8 cellular contexts compared by ENCODE assay signal in genomic region chr4:1346781-1347409, GRCh38. TPM values are rescaled to one million over a fixed set of nuclear protein-coding genes. Genes with fewer than 3 reads are reported as not detected.
DNase-seq lines count a peak whose midpoint lies in the region; ATAC-seq and TF ChIP-seq lines count a peak whose summit lies in the region.

Gene UVSSA (plus strand): TSS chr4:1347208. CDS start chr4:1348092, 884 bp downstream.

- peak; percentile 99 for DNase-seq in GM23338 (ENCODE audit: low spot score)
- DNase-seq in LHCN-M2 (ENCODE audit: low read depth): peak; percentile 99
- peak; percentile 97 for DNase-seq in RPMI8226
- DNase-seq in activated T-helper 1 cell treated with anti-CD3 and anti-CD28 coated beads, Interleukin-2, amount 50 U/mL, for 16 hours (ENCODE audit: low read depth in 1 of 2, low spot score in 1 of 2): peak; percentile 100
- peak; percentile 99 to 100 for DNase-seq in fibroblast of lung (ENCODE audit: low read depth in 2 of 2)
- peak; percentile 100 for DNase-seq in naive thymus-derived CD4-positive, alpha-beta T cell
- peak; percentile 100 for DNase-seq in stimulated activated naive B cell treated with anti-CD40 and anti-IgM and Interleukin-4, amounts not matched to agents 10 μg/mL and 1 μg/mL and 100 μg/mL, for 72 hours

- H3K4me1 ChIP-seq in DOHH2 (ENCODE audit: control insufficient read depth, low read length): peaks cover 24% of the 10 kb centered on the region
- peaks cover 8% of the 10 kb centered on the region for H3K4me1 ChIP-seq in GM23338 (ENCODE audit: insufficient read depth)
- peaks cover 5% of the 10 kb centered on the region for H3K4me1 ChIP-seq in fibroblast of lung (ENCODE audit: control insufficient read depth, extremely low read depth, insufficient read depth, low read length)
- peaks cover 14 to 19% of the 10 kb centered on the region in 2 donors for H3K4me1 ChIP-seq in naive thymus-derived CD4-positive, alpha-beta T cell (ENCODE audit: control insufficient read depth in 2 of 2, insufficient read depth in 2 of 2, low read length in 2 of 2)

- H3K79me2 ChIP-seq in DOHH2 (ENCODE audit: control insufficient read depth, low read length) (peaks cover 24% of the 10 kb centered on the region), GM23338 (replicated peaks; ENCODE audit: insufficient read depth) (no peaks in the 10 kb centered on the region; the same call in 1 of the 2 replicates), fibroblast of lung (ENCODE audit: control insufficient read depth, insufficient read depth, low read length) (peaks cover 8% of the 10 kb centered on the region)

- intact Hi-C loops in naive thymus-derived CD4-positive, alpha-beta T cell (cut with micrococcal nuclease): loop anchor here (1.0 to 10.0 kb wide), 29 partner anchors 16 to 1615 kb away; partner anchors contain the start of genes ATP5ME (in 2 of the 2), MAEA (in 2 of the 2), MYL5 (in 2 of the 2) and CFAP99 (in 1 of the 2)

- POLR2A ChIA-PET in naive thymus-derived CD4-positive, alpha-beta T cell (lab: Charles Lee): interaction anchor here (0.6 to 4.1 kb wide), 25 partner anchors 11 to 722 kb away, joined by 3 to 102 read pairs (median 5); partner anchors contain the start of genes CTBP1, MAEA, SLBP and TACC3

- CTCF ChIA-PET in naive thymus-derived CD4-positive, alpha-beta T cell (lab: Charles Lee): interaction anchor here (1.3 to 3.9 kb wide), 7 partner anchors 17 to 365 kb away, joined by 3 to 12 read pairs (median 6); partner anchors contain the start of gene SLBP

- ATAC-seq in GM23338: peak; percentile 87
- ATAC-seq in naive thymus-derived CD4-positive, alpha-beta T cell: peak; percentile 96
- peak; percentile 94 to 95 for ATAC-seq in stimulated activated naive B cell treated with anti-CD40 and anti-IgM and Interleukin-4, amounts not matched to agents 10 μg/mL and 1 μg/mL and 100 μg/mL, for 72 hours (replicated peaks)

- H3K9me3 Mint-ChIP-seq in GM23338: no peaks in the 10 kb centered on the region
- H3K9me3 Mint-ChIP-seq in naive thymus-derived CD4-positive, alpha-beta T cell: peaks cover 0 to 2% (median 0%) of the 10 kb centered on the region in 11 donors
- H3K9me3 Mint-ChIP-seq in stimulated activated naive B cell treated with anti-CD40 and anti-IgM and Interleukin-4, amounts not matched to agents 10 μg/mL and 1 μg/mL and 100 μg/mL, for 72 hours: no peaks in the 10 kb centered on the region

- peak within 1 kb of the TSS; percentile 72; the same call in 1 of the 2 replicates for H3K27ac Mint-ChIP-seq in GM23338
- peak within 1 kb of the TSS; percentile 83 to 99 (median 95) for H3K27ac Mint-ChIP-seq in naive thymus-derived CD4-positive, alpha-beta T cell
- peak within 1 kb of the TSS; percentile 97 for H3K27ac Mint-ChIP-seq in stimulated activated naive B cell treated with anti-CD40 and anti-IgM and Interleukin-4, amounts not matched to agents 10 μg/mL and 1 μg/mL and 100 μg/mL, for 72 hours

- H3K9me2 ChIP-seq in DOHH2 (replicated peaks; ENCODE audit: control insufficient read depth, low read length) (no peaks in the 10 kb centered on the region), GM23338 (ENCODE audit: insufficient read depth) (no peaks in the 10 kb centered on the region)

- H3F3A ChIP-seq in DOHH2 (ENCODE audit: control insufficient read depth, insufficient read depth): peaks cover 6% of the 10 kb centered on the region; the same call in 1 of the 2 replicates
- H3F3A ChIP-seq in GM23338 (replicated peaks; ENCODE audit: low read depth): peaks cover 8% of the 10 kb centered on the region

- peaks cover 17% of the 10 kb centered on the region for H3K36me3 Mint-ChIP-seq in GM23338 (ENCODE audit: low read depth)
- H3K36me3 Mint-ChIP-seq in naive thymus-derived CD4-positive, alpha-beta T cell: peaks cover 0 to 12% (median 0%) of the 10 kb centered on the region in 5 donors
- H3K36me3 Mint-ChIP-seq in stimulated activated naive B cell treated with anti-CD40 and anti-IgM and Interleukin-4, amounts not matched to agents 10 μg/mL and 1 μg/mL and 100 μg/mL, for 72 hours: peaks cover 7 to 26% of the 10 kb centered on the region in 2 donors

- peak within 1 kb of the TSS; percentile 78 for H2AFZ ChIP-seq in GM23338
- H2AFZ ChIP-seq in fibroblast of lung (ENCODE audit: low read length): peak within 1 kb of the TSS; percentile 59

- H3K36me3 ChIP-seq in DOHH2 (ENCODE audit: control insufficient read depth, low read length): peaks cover 12% of the 10 kb centered on the region
- H3K36me3 ChIP-seq in GM23338 (ENCODE audit: insufficient read depth): no peaks in the 10 kb centered on the region
- H3K36me3 ChIP-seq in fibroblast of lung (ENCODE audit: control insufficient read depth, insufficient read depth, low read length): peaks cover 2% of the 10 kb centered on the region
- no peaks in the 10 kb centered on the region for H3K36me3 ChIP-seq in naive thymus-derived CD4-positive, alpha-beta T cell (ENCODE audit: control insufficient read depth in 2 of 3, insufficient read depth in 3 of 3, low read length in 3 of 3)

- H3K27me3 Mint-ChIP-seq in GM23338 (ENCODE audit: insufficient read depth, low read depth, poor library complexity): peaks cover 19% of the 10 kb centered on the region
- H3K27me3 Mint-ChIP-seq in naive thymus-derived CD4-positive, alpha-beta T cell: no peaks in the 10 kb centered on the region
- no peaks in the 10 kb centered on the region for H3K27me3 Mint-ChIP-seq in stimulated activated naive B cell treated with anti-CD40 and anti-IgM and Interleukin-4, amounts not matched to agents 10 μg/mL and 1 μg/mL and 100 μg/mL, for 72 hours

- H3K4me1 Mint-ChIP-seq in GM23338: peaks cover 25% of the 10 kb centered on the region
- peaks cover 34 to 53% (median 42%) of the 10 kb centered on the region in 7 donors for H3K4me1 Mint-ChIP-seq in naive thymus-derived CD4-positive, alpha-beta T cell
- peaks cover 29 to 53% of the 10 kb centered on the region in 2 donors for H3K4me1 Mint-ChIP-seq in stimulated activated naive B cell treated with anti-CD40 and anti-IgM and Interleukin-4, amounts not matched to agents 10 μg/mL and 1 μg/mL and 100 μg/mL, for 72 hours

- H3K27me3 ChIP-seq in DOHH2 (ENCODE audit: control insufficient read depth, low read length): no peaks in the 10 kb centered on the region
- H3K27me3 ChIP-seq in GM23338 (ENCODE audit: insufficient read depth): no peaks in the 10 kb centered on the region
- H3K27me3 ChIP-seq in fibroblast of lung (ENCODE audit: control insufficient read depth, insufficient read depth, low read length): no peaks in the 10 kb centered on the region
- H3K27me3 ChIP-seq in naive thymus-derived CD4-positive, alpha-beta T cell (ENCODE audit: control insufficient read depth in 2 of 2, insufficient read depth in 2 of 2, low read length in 2 of 2): no peaks in the 10 kb centered on the region

- H3K9ac ChIP-seq in fibroblast of lung (ENCODE audit: insufficient read depth, low read length): peak within 1 kb of the TSS; percentile 97

- peak within 1 kb of the TSS; percentile 79 for H3K4me2 ChIP-seq in DOHH2 (ENCODE audit: low read length)
- H3K4me2 ChIP-seq in GM23338: peak within 1 kb of the TSS; percentile 86
- peak within 1 kb of the TSS; percentile 96 for H3K4me2 ChIP-seq in fibroblast of lung (ENCODE audit: extremely low read depth, insufficient read depth, low read length)

- H3K4me3 ChIP-seq in DOHH2 (ENCODE audit: low read length) (peak within 1 kb of the TSS; percentile 96), GM23338 (peak within 1 kb of the TSS; percentile 79), fibroblast of lung (replicated peaks in 1 of 4; ENCODE audit: control extremely low read depth in 1 of 4, insufficient read depth in 1 of 4, low read depth in 3 of 4, low read length in 4 of 4) (peak within 1 kb of the TSS; percentile 77 to 85 (median 82))
- H3K4me3 ChIP-seq in naive thymus-derived CD4-positive, alpha-beta T cell (ENCODE audit: low read length): peak within 1 kb of the TSS; percentile 87

- no peaks in the 10 kb centered on the region for H3K9me3 ChIP-seq in DOHH2 (ENCODE audit: control insufficient read depth, insufficient read depth, low read length)
- H3K9me3 ChIP-seq in fibroblast of lung (ENCODE audit: control insufficient read depth, insufficient read depth, low read depth, low read length): no peaks in the 10 kb centered on the region
- no peaks in the 10 kb centered on the region for H3K9me3 ChIP-seq in naive thymus-derived CD4-positive, alpha-beta T cell (ENCODE audit: control insufficient read depth in 2 of 3, low read length in 3 of 3)

- peak within 1 kb of the TSS; percentile 58 for H3K27ac ChIP-seq in DOHH2 (ENCODE audit: low read depth, low read length)
- H3K27ac ChIP-seq in GM23338 (ENCODE audit: low read depth): peak within 1 kb of the TSS; percentile 87
- peak within 1 kb of the TSS; percentile 97 for H3K27ac ChIP-seq in fibroblast of lung (ENCODE audit: insufficient read depth, low read length)
- peak within 1 kb of the TSS; percentile 94 for H3K27ac ChIP-seq in naive thymus-derived CD4-positive, alpha-beta T cell (ENCODE audit: low read depth, low read length)

- TF ChIP-seq CTCF in DOHH2 (IDR thresholded peaks at IDR 0.05; ENCODE audit: low read depth, low read length, poor library complexity, severe bottlenecking) (no peak), GM23338 (conservative IDR thresholded peaks at IDR 0.05; ENCODE audit: low read depth in 2 of 2) (no peak), fibroblast of lung (conservative IDR thresholded peaks at IDR 0.05 in 1 of 2, IDR thresholded peaks at IDR 0.05 in 1 of 2; ENCODE audit: low read depth in 1 of 2, low read length in 2 of 2) (no peak)

- peak within 1 kb of the TSS; percentile 87 for H3K4me3 Mint-ChIP-seq in GM23338
- H3K4me3 Mint-ChIP-seq in naive thymus-derived CD4-positive, alpha-beta T cell: peak within 1 kb of the TSS; percentile 86 to 99 (median 95)
- peak within 1 kb of the TSS; percentile 90 to 98 for H3K4me3 Mint-ChIP-seq in stimulated activated naive B cell treated with anti-CD40 and anti-IgM and Interleukin-4, amounts not matched to agents 10 μg/mL and 1 μg/mL and 100 μg/mL, for 72 hours

- no peaks in the 10 kb centered on the region; the same call in 1 of the 2 replicates for H4K20me1 ChIP-seq in DOHH2 (ENCODE audit: control insufficient read depth, insufficient read depth, low read depth, low read length)
- H4K20me1 ChIP-seq in GM23338 (replicated peaks; ENCODE audit: insufficient read depth): 0 out of 2 replicates have a peak, but pooled peaks cover 7% of the 10 kb centered on the region
- no peaks in the 10 kb centered on the region for H4K20me1 ChIP-seq in fibroblast of lung (ENCODE audit: control insufficient read depth, extremely low read depth, insufficient read depth, low read length)

TF ChIP-seq in GM23338, 12 proteins besides CTCF, POLR2A, EP300 and RAD21 (continues in another document):
- no peak for TF ChIP-seq EZH2phosphoT487 (IDR thresholded peaks at IDR 0.05; ENCODE audit: unreplicated experiment)

RNA-seq across cellular contexts. Expression of gene UVSSA, which starts in this region (rescaled TPM):
- 11.8 and 27.7 TPM in 2 replicates for total RNA-seq in GM23338 (2014; rRNA removed; shearing (Covaris generic))
- polyA plus RNA-seq in GM23338 (2016; fragmentation: Nextera tagmentation; extraction: Ambion mirVana) (5.9 and 6.5 TPM in 2 replicates), fibroblast of lung (4.0 and 4.6 TPM in 2 replicates)
- total RNA-seq in LHCN-M2 (2014; rRNA removed) (6.3 and 11.1 TPM in 2 replicates), fibroblast of lung (4.6 and 7.6 TPM in 2 replicates)
- polyA plus RNA-seq in LHCN-M2 (2012): 3.1 TPM
- polyA plus RNA-seq in fibroblast of lung (2012): 3.9 and 4.3 TPM in 2 replicates
- 5.6 and 7.3 TPM in 2 replicates for polyA minus RNA-seq in fibroblast of lung (ENCODE audit: low replicate concordance)
- 10 to 100 TPM; 29.5 to 44.1 (median 39.7) TPM for total RNA-seq in naive thymus-derived CD4-positive, alpha-beta T cell
- 1 to 10 TPM; 3.2 to 9.1 TPM for polyA plus RNA-seq in naive thymus-derived CD4-positive, alpha-beta T cell

Comparison
In these comparisons a context has a peak if more than half of its experiments do, and no peak if none do; other contexts are left out.
1. Peak in every context shown above with its lines: DNase-seq, ATAC-seq, H3K4me3 ChIP-seq and H3K27ac ChIP-seq.